ENCODE assay signal across 12 cellular contexts in genomic region chr5:148970228-148970627, GRCh38.
A peak's percentile ranks its signal among the peaks of the same experiment; 100 is the strongest.
DNase-seq lines count a peak whose midpoint lies in the region; TF ChIP-seq lines count a peak whose summit lies in the region.
"Had no signal": no experiment of that assay in that cellular context is flagged by ENCODE, and none has a peak within 500 bp of the region (broad histone marks: within the 10 kb centered on the region; RNA-seq: fewer than 3 reads in every experiment).

No MANE protein-coding gene starts in this region.

- peaks cover 15 to 17% of the 10 kb centered on the region in 2 experiments for H3K4me1 Mint-ChIP-seq in H9
- H3K4me1 Mint-ChIP-seq: T-cell had no signal

- no peak overlapping the region for H2BK12ac ChIP-seq in H9 (ENCODE audit: insufficient read length, low read depth, low read length)

- H3K56ac ChIP-seq in H9 (ENCODE audit: insufficient read length, low read depth, low read length), result no peak overlapping the region

- no peak overlapping the region for H3K18ac ChIP-seq in H9 (ENCODE audit: insufficient read length, low read depth, low read length)

- no peak overlapping the region for H3K4me3 Mint-ChIP-seq in H9
- H3K4me3 Mint-ChIP-seq: T-cell had no signal

- H4K20me1 ChIP-seq in H9 (ENCODE audit: control insufficient read depth, insufficient read depth, insufficient read length), result no peaks in the 10 kb centered on the region

- H3K27me3 Mint-ChIP-seq in H9 (ENCODE audit: low read depth), result no peaks in the 10 kb centered on the region; the same call in 1 of the 2 replicates

- no peaks in the 10 kb centered on the region for H3K36me3 Mint-ChIP-seq in H9 (ENCODE audit: insufficient read depth in 1 of 3, low read depth in 3 of 3)
- H3K36me3 Mint-ChIP-seq: T-cell had no signal

- TF ChIP-seq CTCF in H9 (conservative IDR thresholded peaks at IDR 0.05) (no peak), sigmoid colon (IDR thresholded peaks at IDR 0.05) (no peak)

- H3K9me3 Mint-ChIP-seq in H9, result no peaks in the 10 kb centered on the region
- H3K9me3 Mint-ChIP-seq: T-cell had no signal

- no peak overlapping the region for H4K8ac ChIP-seq in H9 (replicated peaks; ENCODE audit: insufficient read length, low read depth, low read length)

- H3K14ac ChIP-seq in H9 (ENCODE audit: insufficient read depth, low read length), result no peak overlapping the region

- no peaks in the 10 kb centered on the region for H3K23me2 ChIP-seq in H9 (ENCODE audit: insufficient read length, low read depth, low read length, poor library complexity, severe bottlenecking)

- H2AFZ ChIP-seq in H9 (ENCODE audit: low read length), result no peak overlapping the region
- H2AFZ ChIP-seq: GM23248 had no signal

- no peak overlapping the region for H3T11ph ChIP-seq in H9 (ENCODE audit: low read length)

- DNase-seq in H9 (peak; percentile 37), SJCRH30 (peak; percentile 41 to 56), globus pallidus (ENCODE audit: low spot score) (peak; percentile 31), sigmoid colon (peak; percentile 71), EL (no peak), kidney tubule cell (ENCODE audit: low spot score) (no peak), DMS79 (lab: John Stamatoyannopoulos, UW) (no peak)
- DNase-seq in stimulated activated CD4-positive, alpha-beta T cell treated with anti-CD3 and anti-CD28 coated beads, Interleukin-4, amount 100 ng/mL, for 4 hours, result no peak
- DNase-seq: activated CD8-positive, alpha-beta memory T cell treated with anti-CD3 and anti-CD28 coated beads, Interleukin-2, amount 50 U/mL, for 48 hours; GM23248; T-cell had no signal

- no peak overlapping the region for H4K91ac ChIP-seq in H9 (ENCODE audit: insufficient read length, low read depth, low read length)

- no peak overlapping the region for H2BK20ac ChIP-seq in H9 (ENCODE audit: low read depth, low read length, poor library complexity, severe bottlenecking)

- H3K4me1 ChIP-seq in H9 (ENCODE audit: insufficient read depth, low read length) (peaks cover 5% of the 10 kb centered on the region; the same call in 1 of the 2 replicates), SJCRH30 (peaks cover 99% of the 10 kb centered on the region), sigmoid colon (peaks cover 0 to 63% (median 46%) of the 10 kb centered on the region in 4 donors)

- no peaks in the 10 kb centered on the region for H3K36me3 ChIP-seq in SJCRH30
- H3K36me3 ChIP-seq in sigmoid colon, result no peaks in the 10 kb centered on the region

- H3K27ac Mint-ChIP-seq in H9, result peak overlapping the region in 2 of 3 experiments; percentile 61 to 93; a peak in 4 of 7 replicates
- H3K27ac Mint-ChIP-seq: T-cell had no signal

- H2BK5ac ChIP-seq in H9 (ENCODE audit: insufficient read length, low read length), result no peak overlapping the region

- no peak overlapping the region for H3K23ac ChIP-seq in H9 (ENCODE audit: insufficient read length, low read depth, low read length)

- H2BK15ac ChIP-seq in H9 (ENCODE audit: low read depth, low read length), result no peak overlapping the region

- no peak overlapping the region for H3K9ac ChIP-seq in H9 (ENCODE audit: extremely low read depth, insufficient read length, low read length)
- H3K9ac ChIP-seq: GM23248 had no signal

- H3K4me2 ChIP-seq in H9 (ENCODE audit: insufficient read depth, insufficient read length, low read length), result no peak overlapping the region

- no peak overlapping the region for H2BK120ac ChIP-seq in H9 (ENCODE audit: low read depth, low read length, poor library complexity, severe bottlenecking)

- H4K5ac ChIP-seq in H9 (ENCODE audit: insufficient read length, low read depth, low read length), result no peak overlapping the region

- no peak overlapping the region for H3K27ac ChIP-seq in H9 (ENCODE audit: insufficient read length, low read depth, low read length)
- peak overlapping the region; percentile 65 for H3K27ac ChIP-seq in SJCRH30
- H3K27ac ChIP-seq in sigmoid colon, result peak overlapping the region; percentile 52 to 72 (median 60)
- H3K27ac ChIP-seq: GM23248, HL-60 had no signal

- H3K79me1 ChIP-seq in H9 (ENCODE audit: insufficient read depth, low read depth, low read length, poor library complexity, severe bottlenecking), result no peaks in the 10 kb centered on the region

- intact Hi-C loops in sigmoid colon (cut with DNase I), result loop anchor here (5.0 kb wide), 1 partner anchor 73 kb away; no protein-coding TSS in a partner anchor

- no peak for TF ChIP-seq POLR2A in sigmoid colon (IDR thresholded peaks at IDR 0.05)

- H3K79me2 ChIP-seq in H9 (ENCODE audit: insufficient read depth, low read length), result no peaks in the 10 kb centered on the region

- H3K4ac ChIP-seq in H9 (ENCODE audit: low read depth, low read length), result no peak overlapping the region

- no peak for TF ChIP-seq EP300 in sigmoid colon (IDR thresholded peaks at IDR 0.05)

- H3K27me3 ChIP-seq in H9 (ENCODE audit: insufficient read depth, low read length) (no peaks in the 10 kb centered on the region), SJCRH30 (no peaks in the 10 kb centered on the region), sigmoid colon (no peaks in the 10 kb centered on the region)

- H3K9me3 ChIP-seq in H9 (ENCODE audit: control insufficient read depth, low read depth, low read length) (no peaks in the 10 kb centered on the region), SJCRH30 (replicated peaks) (no peaks in the 10 kb centered on the region), sigmoid colon (no peaks in the 10 kb centered on the region)

- WGBS in H9 (ENCODE audit: extremely low coverage, insufficient read length, low lambda C conversion rate), result no CpG with 5 or more reads among the region's 2 CpGs
- 16 to 57% methylated on average over 2 of the region's 2 CpGs for WGBS in sigmoid colon, 2 donors

- H3K4me3 ChIP-seq in SJCRH30 (no peak overlapping the region), sigmoid colon (no peak overlapping the region)
- H3K4me3 ChIP-seq: GM23248 had no signal

- no peak overlapping the region for H2AK5ac ChIP-seq in H9 (ENCODE audit: insufficient read length, low read length)

Comparison
In these comparisons a context has a peak if more than half of its experiments do, and no peak if none do; other contexts are left out.
1. DNase-seq: peak in H9 (single experiment), SJCRH30 (2 of 2), globus pallidus (single experiment) and sigmoid colon (single experiment); none in EL (single experiment), kidney tubule cell (single experiment), DMS79 (single experiment) and stimulated activated CD4-positive, alpha-beta T cell treated with anti-CD3 and anti-CD28 coated beads, Interleukin-4, amount 100 ng/mL, for 4 hours (0 of 2).